In the genomic region with DNA sequence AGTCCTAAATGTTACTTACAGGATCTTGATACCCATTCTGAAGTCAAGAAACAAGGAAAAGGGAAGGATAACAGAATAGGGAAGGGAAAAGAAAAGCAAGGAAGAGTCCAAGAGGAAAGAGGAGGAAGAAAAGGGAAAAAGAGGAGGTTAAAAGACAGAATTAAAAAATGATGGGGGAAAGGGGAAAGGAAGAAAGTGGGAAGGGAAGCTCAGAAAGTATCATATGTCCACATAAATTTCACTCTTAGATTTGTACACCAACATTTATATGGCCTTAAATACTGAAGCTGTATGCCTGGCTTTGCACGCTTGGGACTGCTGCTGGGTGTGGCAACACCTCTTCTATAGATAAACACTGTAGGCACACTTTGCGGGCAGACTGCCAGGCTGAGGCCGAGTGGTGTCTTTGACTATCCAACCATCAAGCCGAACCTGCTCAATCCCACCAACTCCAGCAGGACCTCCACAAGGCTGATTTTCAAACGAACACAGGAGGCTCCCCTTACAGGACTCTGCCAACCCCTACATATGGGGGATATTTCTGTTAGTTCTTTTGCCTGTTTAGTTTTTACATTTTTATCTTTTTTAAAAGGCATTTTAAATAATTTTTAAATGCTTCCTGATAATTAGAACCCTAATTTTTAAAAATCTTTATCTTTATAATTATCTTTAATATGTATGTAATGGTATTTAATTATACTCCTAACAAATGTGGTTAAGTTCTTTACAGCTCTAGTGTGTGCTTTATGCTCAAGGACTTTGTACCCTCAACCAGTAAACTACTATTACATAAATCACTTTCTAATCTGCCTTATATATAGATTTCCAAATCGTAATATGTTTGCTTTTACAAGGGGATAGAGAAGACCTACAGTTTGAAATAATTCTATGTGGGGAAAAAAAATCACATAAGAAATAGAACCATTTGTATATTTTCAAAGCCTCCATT, we compare ENCODE assay signal across 19 cellular contexts.
DNase-seq lines count a peak whose midpoint lies in the region; ATAC-seq, FAIRE-seq and TF ChIP-seq lines count a peak whose summit lies in the region.
"Had no signal": no experiment of that assay in that cellular context is flagged by ENCODE, and none has a peak within 500 bp of the region (broad histone marks: within the 10 kb centered on the region; RNA-seq: fewer than 3 reads in every experiment).

No MANE protein-coding gene starts in this region.

- intact Hi-C loops in prostate gland (cut with DNase I) (no loop called here), esophagus muscularis mucosa (cut with DNase I) (no loop called here)

- ATAC-seq in GM19023 (IDR thresholded peaks at IDR 0.05; ENCODE audit: unreplicated experiment) = no peak
- no peak for ATAC-seq in HG02798 (IDR thresholded peaks at IDR 0.05; ENCODE audit: poor library complexity, unreplicated experiment)
- ATAC-seq: stimulated activated naive CD8-positive, alpha-beta T cell treated with anti-CD3 and anti-CD28 coated beads, Interleukin-15, amount 100 ng/mL, for 72 hours had no signal

- 67% methylated on average over 6 of the region's 6 CpGs for WGBS in prostate gland
- WGBS in esophagus muscularis mucosa = 83% methylated on average over 6 of the region's 6 CpGs

- no peaks in the 10 kb centered on the region for H3K4me1 ChIP-seq in prostate gland (replicated peaks)
- H3K4me1 ChIP-seq in esophagus muscularis mucosa = no peaks in the 10 kb centered on the region

- no peak for TF ChIP-seq EP300 in esophagus muscularis mucosa (IDR thresholded peaks at IDR 0.05)

- H3K27ac ChIP-seq in prostate gland (no peak overlapping the region), esophagus muscularis mucosa (replicated peaks in 1 of 4) (no peak overlapping the region)
- H3K27ac ChIP-seq: coronary artery, HL-60, skin epidermis had no signal

- FAIRE-seq in bronchial epithelial cell (lab: Jason Lieb, UNC) = peak; percentile 62
- FAIRE-seq: H54 had no signal

- H3K4me3 ChIP-seq in bronchial epithelial cell (ENCODE audit: low read depth, low read length) (no peak overlapping the region), prostate gland (no peak overlapping the region), esophagus muscularis mucosa (no peak overlapping the region)
- H3K4me3 ChIP-seq: coronary artery, skin epidermis had no signal

- H3K36me3 ChIP-seq in bronchial epithelial cell (ENCODE audit: control insufficient read depth, insufficient read depth, low read length) (no peaks in the 10 kb centered on the region), prostate gland (no peaks in the 10 kb centered on the region), esophagus muscularis mucosa (no peaks in the 10 kb centered on the region)

- no peaks in the 10 kb centered on the region for H3K27me3 ChIP-seq in bronchial epithelial cell (ENCODE audit: control insufficient read depth, insufficient read depth, low read length)
- H3K27me3 ChIP-seq in prostate gland (replicated peaks; ENCODE audit: insufficient read depth) = no peaks in the 10 kb centered on the region
- no peaks in the 10 kb centered on the region for H3K27me3 ChIP-seq in esophagus muscularis mucosa

- TF ChIP-seq CTCF in bronchial epithelial cell (IDR thresholded peaks at IDR 0.05; ENCODE audit: insufficient read depth, low read length, severe bottlenecking) (no peak), prostate gland (IDR thresholded peaks at IDR 0.05) (no peak), esophagus muscularis mucosa (IDR thresholded peaks at IDR 0.05) (no peak)

- H3K9me3 ChIP-seq in prostate gland = no peaks in the 10 kb centered on the region
- no peaks in the 10 kb centered on the region for H3K9me3 ChIP-seq in esophagus muscularis mucosa
- H3K9me3 ChIP-seq: Caco-2 had no signal

- DNase-seq in NCI-H1417 (lab: John Stamatoyannopoulos, UW) (peak; percentile 67 to 82 (median 68)), NCI-H1417 treated with DMSO at 0.1 percent for 48 hours (lab: John Stamatoyannopoulos, UW) (no peak), NCI-H2029 (lab: John Stamatoyannopoulos, UW) (peak; percentile 72), bronchial epithelial cell (ENCODE audit: low read depth) (peak; percentile 10), prostate gland (ENCODE audit: low spot score) (peak; percentile 52), esophagus muscularis mucosa (ENCODE audit: extremely low spot score) (no peak)
- DNase-seq: activated CD4-positive, alpha-beta memory T cell treated with anti-CD3 and anti-CD28 coated beads for 36 hours; activated effector memory CD4-positive, alpha-beta T cell treated with Interleukin-2 at 50 U/mL for 16 hours; Caco-2; NCI-H524 treated with DMSO at 0.1 percent for 48 hours; occipital lobe; stimulated activated naive CD8-positive, alpha-beta T cell treated with anti-CD3 and anti-CD28 coated beads, Interleukin-15, amount 100 ng/mL, for 72 hours; T1000 had no signal

- TF ChIP-seq POLR2A in prostate gland (IDR thresholded peaks at IDR 0.05) (no peak), esophagus muscularis mucosa (IDR thresholded peaks at IDR 0.05; ENCODE audit: low read depth) (no peak)

Comparison
In these comparisons a context has a peak if more than half of its experiments do, and no peak if none do; other contexts are left out.
1. DNase-seq: peak in NCI-H1417 (3 of 3), NCI-H2029 (single experiment), bronchial epithelial cell (single experiment) and prostate gland (single experiment); none in NCI-H1417 treated with DMSO at 0.1 percent for 48 hours (single experiment) and esophagus muscularis mucosa (single experiment).